In the genomic region with DNA sequence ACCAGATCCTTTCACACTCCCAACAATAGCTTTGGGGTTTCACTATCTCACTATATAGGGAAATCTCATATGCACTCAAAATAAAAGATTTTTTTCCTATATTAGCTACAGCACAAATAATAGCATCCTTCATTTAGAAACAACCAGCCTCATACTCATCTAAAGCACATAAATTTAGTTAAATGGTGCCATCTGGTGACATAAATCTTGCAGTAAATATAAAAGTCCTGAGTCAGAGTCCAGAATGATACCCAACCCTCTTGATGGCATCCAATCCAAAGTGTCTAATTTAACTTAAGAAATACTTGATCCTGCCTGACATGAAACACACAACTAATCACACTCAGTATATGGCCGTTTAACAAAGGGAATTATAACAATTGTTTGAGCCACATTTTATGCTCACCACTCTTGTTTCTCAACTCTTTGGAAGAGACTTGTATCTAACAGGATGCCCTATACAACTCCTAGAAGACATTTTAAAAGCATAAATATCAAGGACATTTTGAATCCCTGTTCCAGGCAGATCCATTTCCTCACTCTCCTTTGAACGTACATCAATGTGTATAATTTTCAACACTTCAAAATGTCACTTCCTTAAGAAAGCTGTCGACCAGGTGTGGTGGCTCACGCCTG, we compare ENCODE assay signal across 9 cellular contexts. TPM values are rescaled to one million over a fixed set of nuclear protein-coding genes. Genes with fewer than 3 reads are reported as not detected.
DNase-seq lines count a peak whose midpoint lies in the region; ATAC-seq and TF ChIP-seq lines count a peak whose summit lies in the region.
"Had no signal": no experiment of that assay in that cellular context is flagged by ENCODE, and none has a peak within 500 bp of the region (broad histone marks: within the 10 kb centered on the region; RNA-seq: fewer than 3 reads in every experiment).

No MANE protein-coding gene starts in this region.

- H3K9me3 Mint-ChIP-seq in CD8-positive, alpha-beta T cell: peaks cover 5% of the 10 kb centered on the region
- peaks cover 0 to 13% of the 10 kb centered on the region in 2 donors for H3K9me3 Mint-ChIP-seq in activated naive CD4-positive, alpha-beta T cell treated with anti-CD3 and anti-CD28 coated beads, Interleukin-2, amount 50 U/mL, for 72 hours

- no peaks in the 10 kb centered on the region for H3K27me3 ChIP-seq in CD8-positive, alpha-beta T cell (ENCODE audit: insufficient read depth, low read length)

- H3K27ac Mint-ChIP-seq in CD8-positive, alpha-beta T cell: no peak overlapping the region
- H3K27ac Mint-ChIP-seq in activated naive CD4-positive, alpha-beta T cell treated with anti-CD3 and anti-CD28 coated beads, Interleukin-2, amount 50 U/mL, for 72 hours: no peak overlapping the region
- H3K27ac Mint-ChIP-seq: naive B cell had no signal

- ATAC-seq in HG03432 (IDR thresholded peaks at IDR 0.05; ENCODE audit: unreplicated experiment) (peak; percentile 63), GM21360 (IDR thresholded peaks at IDR 0.05; ENCODE audit: unreplicated experiment) (no peak)
- ATAC-seq in CD8-positive, alpha-beta T cell: no peak
- no peak for ATAC-seq in activated naive CD4-positive, alpha-beta T cell treated with anti-CD3 and anti-CD28 coated beads, Interleukin-2, amount 50 U/mL, for 72 hours

- intact Hi-C loops in CD8-positive, alpha-beta T cell (cut with DNase I, micrococcal nuclease): loop anchor here (10.0 kb wide), 1 partner anchor 394 kb away; no protein-coding TSS in a partner anchor

- H3K36me3 Mint-ChIP-seq in CD8-positive, alpha-beta T cell: no peaks in the 10 kb centered on the region
- peaks cover 12 to 19% of the 10 kb centered on the region in 2 donors for H3K36me3 Mint-ChIP-seq in activated naive CD4-positive, alpha-beta T cell treated with anti-CD3 and anti-CD28 coated beads, Interleukin-2, amount 50 U/mL, for 72 hours

- CTCF ChIA-PET in CD8-positive, alpha-beta T cell (lab: Charles Lee): interaction anchor here (1.8 kb wide), 1 partner anchor 264 kb away, joined by 6 read pairs; a partner anchor contains a TSS

- no peak overlapping the region for H3K4me3 ChIP-seq in CD8-positive, alpha-beta T cell (ENCODE audit: low read depth, low read length)

- H3K36me3 ChIP-seq in CD8-positive, alpha-beta T cell (ENCODE audit: insufficient read depth, low read length): no peaks in the 10 kb centered on the region

- H3K9me3 ChIP-seq in CD8-positive, alpha-beta T cell (ENCODE audit: low read length): no peaks in the 10 kb centered on the region

- POLR2A ChIA-PET in CD8-positive, alpha-beta T cell (lab: Charles Lee): interaction anchor here (0.6 kb wide), 1 partner anchor 264 kb away, joined by 3 read pairs; no protein-coding TSS in a partner anchor

- H3K4me1 ChIP-seq in CD8-positive, alpha-beta T cell (ENCODE audit: insufficient read depth, low read length): no peaks in the 10 kb centered on the region

- H3K27ac ChIP-seq in CD8-positive, alpha-beta T cell (ENCODE audit: low read depth, low read length): no peak overlapping the region

- no peak for TF ChIP-seq CTCF in CD8-positive, alpha-beta T cell (IDR thresholded peaks at IDR 0.05)

- no peaks in the 10 kb centered on the region for H3K4me1 Mint-ChIP-seq in CD8-positive, alpha-beta T cell (ENCODE audit: low read depth)
- H3K4me1 Mint-ChIP-seq: naive B cell had no signal

- H3K4me3 Mint-ChIP-seq in CD8-positive, alpha-beta T cell: no peak overlapping the region
- H3K4me3 Mint-ChIP-seq: naive B cell had no signal

- H3K27me3 Mint-ChIP-seq in CD8-positive, alpha-beta T cell (ENCODE audit: low read depth): peaks cover 14% of the 10 kb centered on the region

- DNase-seq in GM04504 (ENCODE audit: low read depth) (peak; percentile 24), RPMI8226 (peak; percentile 25), iPS DF 4.7 (ENCODE audit: extremely low read depth, low spot score) (peak; percentile 22), activated gamma-delta T cell (lab: John Stamatoyannopoulos, UW) (no peak)
- no peak for DNase-seq in CD8-positive, alpha-beta T cell
- DNase-seq in activated naive CD4-positive, alpha-beta T cell treated with anti-CD3 and anti-CD28 coated beads, Interleukin-2, amount 50 U/mL, for 72 hours (ENCODE audit: low spot score in 2 of 2): no peak
- DNase-seq: naive B cell had no signal

RNA-seq across cellular contexts. Expression of a gene that starts 36.2 kb away (rescaled TPM):
- total RNA-seq in CD8-positive, alpha-beta T cell: 1 to 10 TPM; 2.1 to 2.3 TPM
- total RNA-seq in activated naive CD4-positive, alpha-beta T cell treated with anti-CD3 and anti-CD28 coated beads, Interleukin-2, amount 50 U/mL, for 72 hours: 1 to 10 TPM; 4.2 to 5.4 TPM

RNA-seq across cellular contexts. Expression of a gene that starts 37.4 kb away (rescaled TPM):
- 10 to 100 TPM; 16.2 to 19.9 TPM for total RNA-seq in CD8-positive, alpha-beta T cell
- 100 to 1,000 TPM in 1 of 2 donors, 10 to 100 TPM in 1; 77.0 to 104 TPM for total RNA-seq in activated naive CD4-positive, alpha-beta T cell treated with anti-CD3 and anti-CD28 coated beads, Interleukin-2, amount 50 U/mL, for 72 hours

RNA-seq across cellular contexts. Expression of a gene that starts 56.8 kb away (rescaled TPM):
- 10 to 100 TPM; 23.3 to 26.8 TPM for total RNA-seq in CD8-positive, alpha-beta T cell
- total RNA-seq in activated naive CD4-positive, alpha-beta T cell treated with anti-CD3 and anti-CD28 coated beads, Interleukin-2, amount 50 U/mL, for 72 hours: 10 to 100 TPM; 36.5 to 60.3 TPM

Comparison
In these comparisons a context has a peak if more than half of its experiments do, and no peak if none do; other contexts are left out.
1. DNase-seq: peak in GM04504 (single experiment), RPMI8226 (single experiment) and iPS DF 4.7 (single experiment); none in CD8-positive, alpha-beta T cell (0 of 7), activated gamma-delta T cell (single experiment) and activated naive CD4-positive, alpha-beta T cell treated with anti-CD3 and anti-CD28 coated beads, Interleukin-2, amount 50 U/mL, for 72 hours (0 of 2).